Comparison of ENCODE assay signal across 8 cellular contexts in the genomic region with DNA sequence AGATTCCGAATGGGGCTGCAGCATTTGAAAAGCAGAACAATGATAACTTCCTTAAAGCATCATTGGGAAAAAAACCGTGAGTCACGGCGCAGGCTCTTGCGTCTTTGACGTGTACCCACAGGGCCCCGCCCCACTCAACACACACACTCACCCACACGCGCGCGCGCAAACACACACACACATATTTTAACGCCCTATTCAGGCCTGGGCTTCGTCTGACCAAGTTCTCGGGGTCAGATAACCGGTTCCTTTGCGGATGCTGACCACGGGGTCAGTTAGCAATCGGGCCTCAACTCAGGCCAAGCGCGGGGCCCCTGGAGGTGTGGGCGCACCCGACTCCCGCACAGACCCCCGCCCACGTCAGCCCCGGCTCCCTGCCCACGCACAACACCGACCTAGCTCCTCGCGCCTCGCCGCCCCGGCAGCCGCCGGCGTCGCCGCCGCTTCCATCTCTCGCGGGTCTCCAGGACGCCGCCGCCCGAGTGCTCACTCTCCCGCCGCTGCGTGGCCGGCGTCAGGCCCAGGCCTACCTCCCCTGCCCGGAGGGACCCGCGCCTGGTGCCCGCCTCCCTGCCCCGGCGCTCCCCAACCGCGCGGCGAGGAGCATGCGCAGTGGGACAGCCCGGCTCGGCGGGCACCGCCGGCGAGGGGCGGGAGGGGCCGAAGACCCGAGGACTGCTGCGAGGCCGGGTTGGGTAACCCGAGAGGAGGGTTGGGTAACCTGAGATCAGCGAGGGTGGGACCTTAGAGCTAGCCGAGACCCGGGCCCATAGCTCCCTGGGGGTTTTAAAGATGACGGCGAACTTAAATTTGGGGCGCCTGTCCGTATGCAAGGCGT. TPM values are rescaled to one million over a fixed set of nuclear protein-coding genes. Genes with fewer than 3 reads are reported as not detected.
DNase-seq lines count a peak whose midpoint lies in the region; TF ChIP-seq lines count a peak whose summit lies in the region.

SLC36A4 (minus strand) TSS at position 609 of the 838 bp plus-strand sequence; CDS start at position 450, 159 bp downstream.

- peak within 1 kb of the TSS; percentile 100 for H3K27ac Mint-ChIP-seq in neural crest cell (ENCODE audit: unreplicated experiment)

- peak within 1 kb of the TSS; percentile 94 to 99 (median 98) for H3K27ac ChIP-seq in stomach

- WGBS in stomach, 5 donors = 0 to 1% (median 0%) methylated on average over 31 to 82 of the region's 82 CpGs

- TF ChIP-seq POLR2A in stomach (IDR thresholded peaks at IDR 0.05) = peak in 1 of 4 donors; percentile 30

- peak; percentile 96 for DNase-seq in EL
- DNase-seq in H4 (ENCODE audit: low spot score) = peak; percentile 92
- DNase-seq in LNCaP clone FGC (ENCODE audit: low read depth) = peak; percentile 54
- peak; percentile 86 to 92 for DNase-seq in SHP77 (lab: John Stamatoyannopoulos, UW)
- DNase-seq in activated gamma-delta T cell treated with Interleukin-2 at 50 U/mL for 16 hours = peak; percentile 81
- DNase-seq in foreskin fibroblast = peak; percentile 94 to 96
- DNase-seq in neural crest cell (ENCODE audit: low read depth, low spot score) = peak; percentile 80
- DNase-seq in stomach = peak; percentile 93

- H3K4me3 Mint-ChIP-seq in neural crest cell = peak within 1 kb of the TSS; percentile 97

- peaks cover 0 to 19% (median 10%) of the 10 kb centered on the region in 4 donors for H3K4me1 ChIP-seq in stomach

- no peaks in the 10 kb centered on the region for H3K27me3 Mint-ChIP-seq in neural crest cell (ENCODE audit: low read depth)

- H3K36me3 ChIP-seq in stomach = no peaks in the 10 kb centered on the region

- no peaks in the 10 kb centered on the region for H3K27me3 ChIP-seq in stomach

- H3K36me3 Mint-ChIP-seq in neural crest cell (ENCODE audit: low read depth) = peaks cover 3% of the 10 kb centered on the region

- H3K4me1 Mint-ChIP-seq in neural crest cell = peaks cover 26% of the 10 kb centered on the region

- TF ChIP-seq CTCF in LNCaP clone FGC (IDR thresholded peaks at IDR 0.05; ENCODE audit: control insufficient read depth, extremely low read depth, insufficient read depth) = no peak
- no peak for TF ChIP-seq CTCF in foreskin fibroblast (IDR thresholded peaks at IDR 0.05; ENCODE audit: low read depth, low read length)
- no peak for TF ChIP-seq CTCF in neural crest cell (conservative IDR thresholded peaks at IDR 0.05)
- no peak for TF ChIP-seq CTCF in stomach (IDR thresholded peaks at IDR 0.05)

- intact Hi-C loops in stomach (cut with DNase I; ENCODE audit: low total_unique reads) = no loop called here

- H3K9me3 ChIP-seq in stomach = no peaks in the 10 kb centered on the region

- no peaks in the 10 kb centered on the region for H3K9me3 Mint-ChIP-seq in neural crest cell

- H3K4me3 ChIP-seq in LNCaP clone FGC (ENCODE audit: low read depth, low read length) (peak within 1 kb of the TSS; percentile 67), foreskin fibroblast (ENCODE audit: low read depth in 1 of 2, low read length in 2 of 2) (peak within 1 kb of the TSS; percentile 65 to 73), stomach (peak within 1 kb of the TSS; percentile 62 to 83 (median 74))

- TF ChIP-seq EP300 in stomach (IDR thresholded peaks at IDR 0.05) = no peak

RNA-seq across cellular contexts. Expression of gene SLC36A4, which starts in this region (rescaled TPM):
- 2.9 and 10.0 TPM in 2 replicates for total RNA-seq in H4 (2014; rRNA removed; shearing (Covaris generic))
- total RNA-seq in neural crest cell (34.4 and 37.7 TPM in 2 replicates), stomach (10 to 100 TPM in 3 of 5 donors, 1 to 10 TPM in 1, under 1 TPM in 1; 0.58 to 55.9 (median 16.5) TPM)
- 1 to 10 TPM; 3.1 to 3.4 (median 3.3) TPM for polyA plus RNA-seq in stomach

Comparison
In these comparisons a context has a peak if more than half of its experiments do, and no peak if none do; other contexts are left out.
1. Peak in every context shown above with its lines: DNase-seq, H3K4me3 ChIP-seq and H3K27ac ChIP-seq.